ENCODE assay signal across 23 cellular contexts in genomic region chr22:42732071-42732470, GRCh38. TPM values are rescaled to one million over a fixed set of nuclear protein-coding genes. Genes with fewer than 3 reads are reported as not detected.
DNase-seq lines count a peak whose midpoint lies in the region; ATAC-seq and TF ChIP-seq lines count a peak whose summit lies in the region.
"Had no signal": no experiment of that assay in that cellular context is flagged by ENCODE, and none has a peak within 500 bp of the region (broad histone marks: within the 10 kb centered on the region; RNA-seq: fewer than 3 reads in every experiment).

No MANE protein-coding gene starts in this region.

- H3K36me3 Mint-ChIP-seq in neural progenitor cell = no peaks in the 10 kb centered on the region
- H3K36me3 Mint-ChIP-seq: CD14-positive monocyte; CD8-positive, alpha-beta memory T cell had no signal

- no peaks in the 10 kb centered on the region for H4K20me1 ChIP-seq in neural progenitor cell (ENCODE audit: low read depth)

- no peak overlapping the region for H3K4me2 ChIP-seq in neural progenitor cell
- H3K4me2 ChIP-seq: A549; BLaER1 treated with 17β-estradiol and CSF1 and Interleukin-3, amounts not matched to agents 10 nM and 100 nM; GM23338 had no signal

- intact Hi-C loops in sciatic nerve (cut with DNase I) = no loop called here
- intact Hi-C loops in ascending aorta (cut with DNase I) = no loop called here

- H3K27ac ChIP-seq in SJCRH30 (no peak overlapping the region), neural progenitor cell (no peak overlapping the region), ascending aorta (no peak overlapping the region), coronary artery (no peak overlapping the region)
- H3K27ac ChIP-seq: A549; BLaER1 treated with 17β-estradiol and CSF1 and Interleukin-3, amounts not matched to agents 10 nM and 100 nM had no signal

- H3K4me3 ChIP-seq in SJCRH30 = no peak overlapping the region
- no peak overlapping the region for H3K4me3 ChIP-seq in neural progenitor cell
- no peak overlapping the region for H3K4me3 ChIP-seq in ascending aorta
- no peak overlapping the region for H3K4me3 ChIP-seq in coronary artery
- H3K4me3 ChIP-seq: A549; BLaER1 treated with 17β-estradiol and CSF1 and Interleukin-3, amounts not matched to agents 10 nM and 100 nM; GM23338; HAP-1 had no signal

- H3K9me3 ChIP-seq in SJCRH30 (replicated peaks) (no peaks in the 10 kb centered on the region), neural progenitor cell (ENCODE audit: low read depth) (no peaks in the 10 kb centered on the region), ascending aorta (no peaks in the 10 kb centered on the region)
- H3K9me3 ChIP-seq: A549; BE2C; BLaER1 treated with 17β-estradiol and CSF1 and Interleukin-3, amounts not matched to agents 10 nM and 100 nM; HAP-1 had no signal

- H3K27me3 ChIP-seq in SJCRH30 = no peaks in the 10 kb centered on the region; the same call in 1 of the 2 replicates
- H3K27me3 ChIP-seq in neural progenitor cell = no peaks in the 10 kb centered on the region
- H3K27me3 ChIP-seq in ascending aorta = no peaks in the 10 kb centered on the region
- H3K27me3 ChIP-seq: BE2C had no signal

- H3K79me2 ChIP-seq in neural progenitor cell (ENCODE audit: low read depth) = no peaks in the 10 kb centered on the region

- peaks cover 11% of the 10 kb centered on the region for H3K27me3 Mint-ChIP-seq in neural progenitor cell (ENCODE audit: insufficient read depth, low read depth)

- TF ChIP-seq CTCF in neural progenitor cell (IDR thresholded peaks at IDR 0.05) (no peak), ascending aorta (IDR thresholded peaks at IDR 0.05) (no peak), coronary artery (IDR thresholded peaks at IDR 0.05) (no peak)

- no peaks in the 10 kb centered on the region for H3K9me3 Mint-ChIP-seq in neural progenitor cell
- H3K9me3 Mint-ChIP-seq: CD14-positive monocyte; CD4-positive, alpha-beta T cell; CD8-positive, alpha-beta memory T cell; GM23338; HFFc6 had no signal

- H2AFZ ChIP-seq in neural progenitor cell (replicated peaks) = no peak overlapping the region
- H2AFZ ChIP-seq: GM23338 had no signal

- peak overlapping the region; percentile 42 for H3K27ac Mint-ChIP-seq in neural progenitor cell
- H3K27ac Mint-ChIP-seq: CD4-positive, alpha-beta T cell; CD8-positive, alpha-beta memory T cell; GM23338; HFFc6 had no signal

- no peaks in the 10 kb centered on the region for H3F3A ChIP-seq in neural progenitor cell (ENCODE audit: low read depth)

- H3K9ac ChIP-seq in neural progenitor cell = no peak overlapping the region
- H3K9ac ChIP-seq: BLaER1 treated with 17β-estradiol and CSF1 and Interleukin-3, amounts not matched to agents 10 nM and 100 nM had no signal

- ATAC-seq in sciatic nerve (peak; percentile 15), GM21360 (IDR thresholded peaks at IDR 0.05; ENCODE audit: unreplicated experiment) (no peak)
- ATAC-seq: A549, GM23338 had no signal

- peak; percentile 93 to 96 for DNase-seq in SJCRH30
- DNase-seq in neural progenitor cell (ENCODE audit: low spot score) = no peak
- no peak for DNase-seq in sciatic nerve (ENCODE audit: low spot score)
- DNase-seq in NCI-H2196 (lab: John Stamatoyannopoulos, UW; ENCODE audit: unreplicated experiment) = no peak
- DNase-seq in ascending aorta (ENCODE audit: low spot score in 2 of 2) = no peak
- no peak for DNase-seq in coronary artery (ENCODE audit: low spot score)
- DNase-seq: 8988T; ACHN; AML-193; BE2C; Calu3; CD4-positive, alpha-beta T cell; CD8-positive, alpha-beta memory T cell; DMS53; DMS79 treated with DMSO at 0.1 percent for 48 hours; GF-D8; HFFc6 had no signal

- no peaks in the 10 kb centered on the region for H3K36me3 ChIP-seq in SJCRH30
- no peaks in the 10 kb centered on the region for H3K36me3 ChIP-seq in neural progenitor cell
- no peaks in the 10 kb centered on the region for H3K36me3 ChIP-seq in ascending aorta
- H3K36me3 ChIP-seq: BE2C; BLaER1 treated with 17β-estradiol and CSF1 and Interleukin-3, amounts not matched to agents 10 nM and 100 nM; HAP-1 had no signal

- no peak overlapping the region for H3K4me3 Mint-ChIP-seq in neural progenitor cell
- H3K4me3 Mint-ChIP-seq: CD14-positive monocyte; CD4-positive, alpha-beta T cell; CD8-positive, alpha-beta memory T cell; GM23338; HFFc6 had no signal

- H3K4me1 Mint-ChIP-seq in neural progenitor cell = peaks cover 5% of the 10 kb centered on the region
- H3K4me1 Mint-ChIP-seq: CD8-positive, alpha-beta memory T cell had no signal

- H3K4me1 ChIP-seq in SJCRH30 = no peaks in the 10 kb centered on the region
- no peaks in the 10 kb centered on the region for H3K4me1 ChIP-seq in neural progenitor cell
- H3K4me1 ChIP-seq in ascending aorta = peaks cover 0 to 5% of the 10 kb centered on the region in 2 donors
- H3K4me1 ChIP-seq: BE2C had no signal

RNA-seq across cellular contexts. Expression of gene A4GALT, which starts 11.4 kb away (rescaled TPM):
- total RNA-seq in SJCRH30 (2014; rRNA removed; shearing (Covaris generic)) = 7.1 and 9.9 TPM in 2 replicates
- total RNA-seq in neural progenitor cell (ENCODE audit: low replicate concordance) (2.6 and 17.7 TPM in 2 replicates), sciatic nerve (106 TPM), ascending aorta (85.1 TPM)
- total RNA-seq: CD4-positive, alpha-beta T cell; CD8-positive, alpha-beta memory T cell had no signal

Comparison
In these comparisons a context has a peak if more than half of its experiments do, and no peak if none do; other contexts are left out.
1. DNase-seq: peak in SJCRH30 (2 of 2); none in neural progenitor cell (single experiment), sciatic nerve (single experiment), NCI-H2196 (single experiment), ascending aorta (0 of 2) and coronary artery (single experiment).